35 cellular contexts compared by ENCODE assay signal in genomic region chr1:83418558-83418957, GRCh38.
"Had no signal": no experiment of that assay in that cellular context is flagged by ENCODE, and none has a peak within 500 bp of the region (broad histone marks: within the 10 kb centered on the region; RNA-seq: fewer than 3 reads in every experiment).

No MANE protein-coding gene starts in this region.

- H3K36me3 Mint-ChIP-seq: activated CD4-positive, alpha-beta memory T cell treated with anti-CD3 and anti-CD28 coated beads for 36 hours had no signal

- H3K27me3 ChIP-seq: brain microvascular endothelial cell, cardiac muscle cell, MG63 had no signal

- DNase-seq: activated B cell treated with CpG ODN at 0.5 μM for 24 hours; activated CD4-positive, alpha-beta memory T cell treated with anti-CD3 and anti-CD28 coated beads for 36 hours; activated CD4-positive, alpha-beta T cell treated with anti-CD3 and anti-CD28 coated beads, Interleukin-2, amount 50 U/mL, for 1 hour; activated CD8-positive, alpha-beta memory T cell treated with anti-CD3 and anti-CD28 coated beads, Interleukin-2, amount 50 U/mL, for 4 hours; activated gamma-delta T cell treated with Interleukin-2 at 50 U/mL for 16 hours; activated naive CD4-positive, alpha-beta T cell treated with anti-CD3 and anti-CD28 coated beads for 36 hours; amniotic stem cell; aorta; brain microvascular endothelial cell; Kasumi-1; KG1; MG63; NCI-H1048; NCI-H1105 treated with DMSO at 0.1 percent for 48 hours; NCI-H1436; NCI-H1694; NCI-H1930; NCI-H510A; NCI-H526; NCI-H748 treated with DMSO at 0.1 percent for 48 hours; PC-9; SIG-M5; SW 1271; T-helper 1 cell; T-helper 2 cell; T-helper 9 cell had no signal

- H3K4me3 ChIP-seq: cardiac muscle cell, MG63, PC-9 had no signal

- H3K27me3 Mint-ChIP-seq: activated B cell treated with CpG ODN at 0.5 μM for 24 hours; activated CD4-positive, alpha-beta memory T cell treated with anti-CD3 and anti-CD28 coated beads for 36 hours; central memory CD8-positive, alpha-beta T cell had no signal

- H3K9me3 ChIP-seq: MG63 had no signal

- ATAC-seq: activated naive CD4-positive, alpha-beta T cell treated with anti-CD3 and anti-CD28 coated beads, Interleukin-2, amount 50 U/mL, for 72 hours; Right ventricle myocardium inferior; SK-N-SH treated with all-trans-retinoic acid at 6 μM for 48 hours had no signal

- H3K36me3 ChIP-seq: brain microvascular endothelial cell, cardiac muscle cell, MG63 had no signal

- FAIRE-seq: RCC 7860 had no signal

- H3K9me3 Mint-ChIP-seq: activated B cell treated with CpG ODN at 0.5 μM for 24 hours; activated CD4-positive, alpha-beta memory T cell treated with anti-CD3 and anti-CD28 coated beads for 36 hours; activated naive CD4-positive, alpha-beta T cell treated with anti-CD3 and anti-CD28 coated beads for 36 hours had no signal

- H3K4me3 Mint-ChIP-seq: activated B cell treated with CpG ODN at 0.5 μM for 24 hours; activated CD4-positive, alpha-beta memory T cell treated with anti-CD3 and anti-CD28 coated beads for 36 hours; activated naive CD4-positive, alpha-beta T cell treated with anti-CD3 and anti-CD28 coated beads for 36 hours; activated T-helper 1 cell treated with anti-CD3 and anti-CD28 coated beads, Interleukin-12 subunit alpha, Interleukin-12 subunit beta, Interleukin-2, Interleukin-4 antibody, amounts not matched to agents 30 ng/mL and 10 ng/mL and 1 ng/mL, durations not matched to agents 14 hours and 24 hours and 36 hours; central memory CD8-positive, alpha-beta T cell had no signal

- H3K4me1 Mint-ChIP-seq: activated B cell treated with CpG ODN at 0.5 μM for 24 hours; central memory CD8-positive, alpha-beta T cell had no signal

- H3K27ac ChIP-seq: brain microvascular endothelial cell, cardiac muscle cell, PC-9, RWPE1, VCaP had no signal

- H3K27ac Mint-ChIP-seq: activated B cell treated with CpG ODN at 0.5 μM for 24 hours; activated CD4-positive, alpha-beta memory T cell treated with anti-CD3 and anti-CD28 coated beads for 36 hours; activated naive CD4-positive, alpha-beta T cell treated with anti-CD3 and anti-CD28 coated beads for 36 hours; activated T-helper 1 cell treated with anti-CD3 and anti-CD28 coated beads, Interleukin-12 subunit alpha, Interleukin-12 subunit beta, Interleukin-2, Interleukin-4 antibody, amounts not matched to agents 30 ng/mL and 10 ng/mL and 1 ng/mL, durations not matched to agents 14 hours and 24 hours and 36 hours had no signal
